14 cellular contexts compared by ENCODE assay signal in the genomic region with DNA sequence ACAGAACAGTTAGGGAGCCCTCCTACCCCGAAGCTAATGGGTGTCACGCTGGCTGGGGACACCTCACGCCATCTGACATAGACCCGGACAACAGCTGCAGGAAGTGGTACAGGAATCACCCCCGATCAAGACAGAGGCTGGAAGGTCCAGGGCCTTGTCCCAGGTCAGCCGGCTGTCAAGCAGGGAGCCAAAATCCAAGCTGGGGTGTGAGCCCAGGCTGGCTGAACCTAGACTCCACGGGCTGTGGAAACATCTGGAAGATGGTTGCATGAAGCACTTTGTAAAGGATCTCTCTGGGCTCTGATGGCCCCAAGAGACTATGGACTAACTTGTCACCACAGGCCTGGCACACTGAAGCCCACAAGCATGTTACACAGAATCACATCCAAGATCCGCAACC.
DNase-seq lines count a peak whose midpoint lies in the region; ATAC-seq and TF ChIP-seq lines count a peak whose summit lies in the region.
"Had no signal": no experiment of that assay in that cellular context is flagged by ENCODE, and none has a peak within 500 bp of the region (broad histone marks: within the 10 kb centered on the region; RNA-seq: fewer than 3 reads in every experiment).

No MANE protein-coding gene starts in this region.

- intact Hi-C loops in dorsolateral prefrontal cortex (cut with DNase I): no loop called here

- H2AFZ ChIP-seq in ACC112 (ENCODE audit: low read length, unreplicated experiment): no peak overlapping the region
- no peak overlapping the region for H2AFZ ChIP-seq in fibroblast of lung (ENCODE audit: low read length)

- TF ChIP-seq CTCF in VCaP (conservative IDR thresholded peaks at IDR 0.05): no peak
- TF ChIP-seq CTCF in fibroblast of lung (conservative IDR thresholded peaks at IDR 0.05 in 1 of 2, IDR thresholded peaks at IDR 0.05 in 1 of 2; ENCODE audit: low read depth in 1 of 2, low read length in 2 of 2): no peak
- TF ChIP-seq CTCF in dorsolateral prefrontal cortex (IDR thresholded peaks at IDR 0.05 in 54 of 56, conservative IDR thresholded peaks at IDR 0.05 in 2 of 56; ENCODE audit: low read depth in 1 of 56, partially characterized antibody in 56 of 56): no peak

- no peaks in the 10 kb centered on the region for H3K27me3 ChIP-seq in ACC112 (ENCODE audit: insufficient read depth, low read length)
- no peaks in the 10 kb centered on the region for H3K27me3 ChIP-seq in fibroblast of lung (ENCODE audit: control insufficient read depth, insufficient read depth, low read length)
- H3K27me3 ChIP-seq in rectal smooth muscle tissue (ENCODE audit: control insufficient read depth, insufficient read depth, low read length): no peaks in the 10 kb centered on the region
- H3K27me3 ChIP-seq in dorsolateral prefrontal cortex: no peaks in the 10 kb centered on the region
- H3K27me3 ChIP-seq: cardiac muscle cell had no signal

- H3K79me2 ChIP-seq in ACC112 (ENCODE audit: control insufficient read depth, insufficient read depth, low read length, unreplicated experiment): peaks cover 94% of the 10 kb centered on the region
- H3K79me2 ChIP-seq in fibroblast of lung (ENCODE audit: control insufficient read depth, insufficient read depth, low read length): peaks cover 93% of the 10 kb centered on the region

- ATAC-seq in GM19397 (IDR thresholded peaks at IDR 0.05; ENCODE audit: unreplicated experiment) (no peak), HG03025 (IDR thresholded peaks at IDR 0.05; ENCODE audit: low FRiP score, unreplicated experiment) (no peak)
- ATAC-seq: natural killer cell had no signal

- H3K36me3 ChIP-seq in ACC112 (ENCODE audit: insufficient read depth, low read length) (0 out of 2 replicates have a peak, but pooled peaks cover 9% of the 10 kb centered on the region), fibroblast of lung (ENCODE audit: control insufficient read depth, insufficient read depth, low read length) (peaks cover 19% of the 10 kb centered on the region), rectal smooth muscle tissue (ENCODE audit: control insufficient read depth, insufficient read depth, low read length) (no peaks in the 10 kb centered on the region)
- H3K36me3 ChIP-seq: cardiac muscle cell had no signal

- no peak overlapping the region for H3K9ac ChIP-seq in fibroblast of lung (ENCODE audit: insufficient read depth, low read length)
- no peak overlapping the region for H3K9ac ChIP-seq in rectal smooth muscle tissue (ENCODE audit: low read length)
- H3K9ac ChIP-seq: KMS-11 had no signal

- H3K4me3 ChIP-seq in ACC112 (ENCODE audit: low read depth, low read length) (no peak overlapping the region), fibroblast of lung (replicated peaks in 1 of 4; ENCODE audit: control extremely low read depth in 1 of 4, insufficient read depth in 1 of 4, low read depth in 3 of 4, low read length in 4 of 4) (no peak overlapping the region), rectal smooth muscle tissue (ENCODE audit: low read length) (no peak overlapping the region), dorsolateral prefrontal cortex (no peak overlapping the region)
- H3K4me3 ChIP-seq: cardiac muscle cell had no signal

- peaks cover 6% of the 10 kb centered on the region for H4K20me1 ChIP-seq in fibroblast of lung (ENCODE audit: control insufficient read depth, extremely low read depth, insufficient read depth, low read length)

- DNase-seq in fibroblast of lung (ENCODE audit: low read depth in 2 of 2) (no peak), HEK293T (ENCODE audit: extremely low spot score) (no peak), dorsolateral prefrontal cortex (no peak)
- DNase-seq: activated CD4-positive, alpha-beta T cell treated with anti-CD3 and anti-CD28 coated beads, Interleukin-2, amount 10 ng/mL, durations not matched to agents 7 days and 5 days; activated effector memory CD4-positive, alpha-beta T cell treated with anti-CD3 and anti-CD28 coated beads, Interleukin-2, amount 50 U/mL, for 16 hours; DMS79; natural killer cell had no signal

- POLR2A ChIA-PET in HEK293T (lab: Yijun Ruan, JAX): no interaction called here

- H3K4me2 ChIP-seq in fibroblast of lung (ENCODE audit: extremely low read depth, insufficient read depth, low read length): no peak overlapping the region
- H3K4me2 ChIP-seq: KMS-11 had no signal

- peak overlapping the region; percentile 92 for H3K27ac ChIP-seq in ACC112 (ENCODE audit: low read depth, low read length)
- peak overlapping the region; percentile 99 for H3K27ac ChIP-seq in VCaP
- H3K27ac ChIP-seq in fibroblast of lung (ENCODE audit: insufficient read depth, low read length): peak overlapping the region; percentile 45
- H3K27ac ChIP-seq in rectal smooth muscle tissue (ENCODE audit: low read depth, low read length): peak overlapping the region; percentile 74
- H3K27ac ChIP-seq in dorsolateral prefrontal cortex: peak overlapping the region in 4 of 59 donors; percentile 17 to 68 (median 40)
- H3K27ac ChIP-seq: cardiac muscle cell, KMS-11 had no signal

- H3K9me3 ChIP-seq in fibroblast of lung (ENCODE audit: control insufficient read depth, insufficient read depth, low read depth, low read length): no peaks in the 10 kb centered on the region

- H3K4me1 ChIP-seq in ACC112 (ENCODE audit: control insufficient read depth, insufficient read depth, low read length, unreplicated experiment) (peaks cover 85% of the 10 kb centered on the region), fibroblast of lung (ENCODE audit: control insufficient read depth, extremely low read depth, insufficient read depth, low read length) (peaks cover 74% of the 10 kb centered on the region), rectal smooth muscle tissue (ENCODE audit: control insufficient read depth, insufficient read depth, low read length) (peaks cover 43% of the 10 kb centered on the region)

- CTCF ChIA-PET in HEK293T (lab: Yijun Ruan, JAX): no interaction called here

TF ChIP-seq in HEK293T, 16 proteins besides CTCF, POLR2A, EP300 and RAD21:
- TF ChIP-seq SP1 (IDR thresholded peaks at IDR 0.05): no peak
- no peak for TF ChIP-seq CTBP1 (IDR thresholded peaks at IDR 0.05; ENCODE audit: borderline replicate concordance)
- TF ChIP-seq SUZ12 (IDR thresholded peaks at IDR 0.05): no peak
- no peak for TF ChIP-seq ZNF384 (IDR thresholded peaks at IDR 0.05)
- TF ChIP-seq FOXA1 (IDR thresholded peaks at IDR 0.05): no peak
- TF ChIP-seq, protein P1, sequence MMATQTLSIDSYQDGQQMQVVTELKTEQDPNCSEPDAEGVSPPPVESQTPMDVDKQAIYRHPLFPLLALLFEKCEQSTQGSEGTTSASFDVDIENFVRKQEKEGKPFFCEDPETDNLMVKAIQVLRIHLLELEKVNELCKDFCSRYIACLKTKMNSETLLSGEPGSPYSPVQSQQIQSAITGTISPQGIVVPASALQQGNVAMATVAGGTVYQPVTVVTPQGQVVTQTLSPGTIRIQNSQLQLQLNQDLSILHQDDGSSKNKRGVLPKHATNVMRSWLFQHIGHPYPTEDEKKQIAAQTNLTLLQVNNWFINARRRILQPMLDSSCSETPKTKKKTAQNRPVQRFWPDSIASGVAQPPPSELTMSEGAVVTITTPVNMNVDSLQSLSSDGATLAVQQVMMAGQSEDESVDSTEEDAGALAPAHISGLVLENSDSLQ (IDR thresholded peaks at IDR 0.05): no peak
- TF ChIP-seq L3MBTL2 (conservative IDR thresholded peaks at IDR 0.05): no peak
- no peak for TF ChIP-seq ELF4 (IDR thresholded peaks at IDR 0.05)
- no peak for TF ChIP-seq HDGF (IDR thresholded peaks at IDR 0.05; ENCODE audit: borderline replicate concordance)
- TF ChIP-seq ARNT (IDR thresholded peaks at IDR 0.05): no peak
